Comparison of ENCODE assay signal across 1 cellular context in genomic region chr17:21249086-21249795, GRCh38.
A peak's percentile ranks its signal among the peaks of the same experiment; 100 is the strongest.
TF ChIP-seq lines count a peak whose summit lies in the region.

No MANE protein-coding gene starts in this region.

TF ChIP-seq in K562, 482 proteins besides CTCF, POLR2A, EP300 and RAD21:
- TF ChIP-seq BCOR (IDR thresholded peaks at IDR 0.05) (peak; percentile 35; the same call in 1 of the 2 replicates), ZBTB26 (CRISPR knock-in tag; IDR thresholded peaks at IDR 0.05) (no peak), SAFB2 (IDR thresholded peaks at IDR 0.05; ENCODE audit: borderline replicate concordance, low read depth, low read length, severe bottlenecking) (no peak), KLF16 (IDR thresholded peaks at IDR 0.05) (no peak), ZNF184 (CRISPR knock-in tag; IDR thresholded peaks at IDR 0.05) (no peak), PKNOX1 (IDR thresholded peaks at IDR 0.05) (no peak), E4F1 (CRISPR knock-in tag; IDR thresholded peaks at IDR 0.05; ENCODE audit: borderline replicate concordance) (no peak), RBM25 (IDR thresholded peaks at IDR 0.05; ENCODE audit: low read depth, low read length, severe bottlenecking) (peak; percentile 57), MEF2D (tag; conservative IDR thresholded peaks at IDR 0.05; ENCODE audit: low read depth) (no peak), POLR2G (IDR thresholded peaks at IDR 0.05; ENCODE audit: low read depth, low read length) (peak; percentile 22; the same call in 1 of the 2 replicates), FOXA1 (IDR thresholded peaks at IDR 0.05; ENCODE audit: borderline replicate concordance) (no peak), TFAM (CRISPR knock-in tag; conservative IDR thresholded peaks at IDR 0.05) (no peak), ZNF77 (CRISPR knock-in tag; IDR thresholded peaks at IDR 0.05) (no peak), PRPF4 (IDR thresholded peaks at IDR 0.05; ENCODE audit: insufficient read depth, low read depth, low read length, poor library complexity, severe bottlenecking) (no peak), USF2 (CRISPR knock-in tag; IDR thresholded peaks at IDR 0.05) (no peak), SETDB1 (IDR thresholded peaks at IDR 0.05; ENCODE audit: low read length) (no peak), POU5F1 (IDR thresholded peaks at IDR 0.05; ENCODE audit: borderline replicate concordance, low read depth, low read length, partially characterized antibody) (no peak), TSC22D4 (tag; IDR thresholded peaks at IDR 0.05) (no peak), PTBP1 (IDR thresholded peaks at IDR 0.05; ENCODE audit: low read depth, low read length) (no peak), ZNF445 (CRISPR knock-in tag; IDR thresholded peaks at IDR 0.05; ENCODE audit: low read depth) (no peak)
